9 cellular contexts compared by ENCODE assay signal in genomic region chr1:203117611-203118575, GRCh38. TPM values are rescaled to one million over a fixed set of nuclear protein-coding genes. Genes with fewer than 3 reads are reported as not detected.
DNase-seq lines count a peak whose midpoint lies in the region; ATAC-seq lines count a peak whose summit lies in the region.
"Had no signal": no experiment of that assay in that cellular context is flagged by ENCODE, and none has a peak within 500 bp of the region (broad histone marks: within the 10 kb centered on the region; RNA-seq: fewer than 3 reads in every experiment).

No MANE protein-coding gene starts in this region.

- peak overlapping the region in 2 of 3 donors; percentile 45 for H3K9ac ChIP-seq in skeletal muscle tissue (ENCODE audit: low read depth in 1 of 3, low read length in 3 of 3)

- ATAC-seq in HG02852 (IDR thresholded peaks at IDR 0.05; ENCODE audit: unreplicated experiment): no peak
- ATAC-seq in activated CD4-positive, CD25-positive, alpha-beta regulatory T cell treated with anti-CD3 and anti-CD28 coated beads, Interleukin-2, amount 50 U/mL, for 24 hours: no peak

- H3K4me1 ChIP-seq in iPS DF 6.9 (ENCODE audit: control insufficient read depth, insufficient read depth, low read length) (no peaks in the 10 kb centered on the region), skeletal muscle tissue (ENCODE audit: control insufficient read depth in 3 of 3, insufficient read depth in 3 of 3, low read length in 3 of 3) (peaks cover 16 to 24% (median 20%) of the 10 kb centered on the region in 3 donors)

- no peaks in the 10 kb centered on the region for H3K36me3 ChIP-seq in H7 (replicated peaks; ENCODE audit: control insufficient read depth, insufficient read depth, low read length)
- H3K36me3 ChIP-seq in iPS DF 6.9 (ENCODE audit: control insufficient read depth, insufficient read depth, low read length): no peaks in the 10 kb centered on the region
- no peaks in the 10 kb centered on the region for H3K36me3 ChIP-seq in skeletal muscle tissue (ENCODE audit: control insufficient read depth in 3 of 3, insufficient read depth in 3 of 3, low read length in 3 of 3)

- DNase-seq in CD1c-positive myeloid dendritic cell (ENCODE audit: extremely low spot score) (peak; percentile 85), H7 (peak; percentile 98), NOMO-1 treated with dmso at 0.1 percent for 144 hours (lab: John Stamatoyannopoulos, UW; ENCODE audit: unreplicated experiment) (peak; percentile 23), astrocyte of the hippocampus (ENCODE audit: low read depth, low spot score) (peak; percentile 89), iPS DF 6.9 (ENCODE audit: low read depth, low spot score) (peak; percentile 77)

- H3K9me3 ChIP-seq in iPS DF 6.9 (ENCODE audit: control insufficient read depth, insufficient read depth, low read length) (no peaks in the 10 kb centered on the region), skeletal muscle tissue (ENCODE audit: control insufficient read depth in 3 of 3, low read length in 3 of 3) (no peaks in the 10 kb centered on the region)

- H3K27me3 ChIP-seq in H7 (ENCODE audit: control insufficient read depth, insufficient read depth, low read length): peaks cover 10% of the 10 kb centered on the region
- no peaks in the 10 kb centered on the region for H3K27me3 ChIP-seq in iPS DF 6.9 (ENCODE audit: control insufficient read depth, insufficient read depth, low read length)
- H3K27me3 ChIP-seq in skeletal muscle tissue (ENCODE audit: control insufficient read depth in 3 of 3, insufficient read depth in 3 of 3, low read length in 3 of 3): peaks cover 7 to 28% (median 28%) of the 10 kb centered on the region in 3 donors

- WGBS in iPS DF 6.9 (ENCODE audit: insufficient coverage, insufficient read length): no CpG with 5 or more reads among the region's 35 CpGs

- H3K27ac ChIP-seq in iPS DF 6.9 (ENCODE audit: low read length) (no peak overlapping the region), skeletal muscle tissue (ENCODE audit: low read depth, low read length) (no peak overlapping the region)
- H3K27ac ChIP-seq: SK-N-MC had no signal

- peak overlapping the region; percentile 14; the same call in 1 of the 2 replicates for H3K4me3 ChIP-seq in H7 (ENCODE audit: insufficient read depth, low read depth, low read length)
- H3K4me3 ChIP-seq in iPS DF 6.9 (ENCODE audit: low read length): no peak overlapping the region; the same call in 1 of the 2 replicates
- peak overlapping the region in 2 of 3 donors; percentile 6 to 35 for H3K4me3 ChIP-seq in skeletal muscle tissue (ENCODE audit: low read length in 3 of 3)
- H3K4me3 ChIP-seq: SK-N-MC had no signal

RNA-seq across cellular contexts. Expression of gene ADORA1, which starts 9.6 kb away (rescaled TPM):
- 3.5 and 5.7 TPM in 2 replicates for total RNA-seq in H7 (2014; rRNA removed; shearing (Covaris generic))
- 2.1 TPM for total RNA-seq in skeletal muscle tissue

RNA-seq across cellular contexts. Expression of gene MYOG, which starts 32.1 kb away (rescaled TPM):
- not detected in 2 replicates for total RNA-seq in H7 (2014; rRNA removed; shearing (Covaris generic))
- total RNA-seq in skeletal muscle tissue: 247 TPM

RNA-seq across cellular contexts. Expression of gene MYBPH, which starts 57.7 kb away (rescaled TPM):
- total RNA-seq in H7 (2014; rRNA removed; shearing (Covaris generic)): not detected in 2 replicates
- total RNA-seq in skeletal muscle tissue: 27.7 TPM

Comparison
In these comparisons a context has a peak if more than half of its experiments do, and no peak if none do; other contexts are left out.
1. DNase-seq: peak in every context shown above with its lines; median percentile 98 in H7; 89 in astrocyte of the hippocampus; 85 in CD1c-positive myeloid dendritic cell; 77 in iPS DF 6.9; 23 in NOMO-1 treated with dmso at 0.1 percent for 144 hours.
2. RNA of gene MYOG, which starts 32.1 kb away (total RNA-seq): 247 TPM in skeletal muscle tissue (single experiment); not detected in H7; every median in the first group is over 100 times any median in the second.
3. RNA of gene MYBPH, which starts 57.7 kb away (total RNA-seq): 27.7 TPM in skeletal muscle tissue (single experiment); not detected in H7; every median in the first group is over 10 times any median in the second.